ENCODE assay signal across 9 cellular contexts in genomic region chr11:441418-442274, GRCh38. TPM values are rescaled to one million over a fixed set of nuclear protein-coding genes. Genes with fewer than 3 reads are reported as not detected.
DNase-seq lines count a peak whose midpoint lies in the region; ATAC-seq and TF ChIP-seq lines count a peak whose summit lies in the region.
"Had no signal": no experiment of that assay in that cellular context is flagged by ENCODE, and none has a peak within 500 bp of the region (broad histone marks: within the 10 kb centered on the region; RNA-seq: fewer than 3 reads in every experiment).

TSS of gene ANO9 (minus strand) at chr11:442011. CDS start at chr11:441926, 85 bp downstream.

- H3K9me3 ChIP-seq in SU-DHL-6 (ENCODE audit: insufficient read depth, low read length) = no peaks in the 10 kb centered on the region
- H3K9me3 ChIP-seq in body of pancreas = no peaks in the 10 kb centered on the region
- peaks cover 0 to 5% of the 10 kb centered on the region in 2 donors for H3K9me3 ChIP-seq in neuronal stem cell (replicated peaks in 1 of 2; ENCODE audit: control insufficient read depth in 2 of 2, insufficient read depth in 1 of 2, low read depth in 1 of 2, low read length in 2 of 2)
- no peaks in the 10 kb centered on the region for H3K9me3 ChIP-seq in gastrocnemius medialis
- H3K9me3 ChIP-seq: neutrophil had no signal

- H2AFZ ChIP-seq in SU-DHL-6 (ENCODE audit: low read depth, low read length, severe bottlenecking) = peak within 1 kb of the TSS; percentile 14
- H2AFZ ChIP-seq in neuronal stem cell (ENCODE audit: low read length) = peak within 1 kb of the TSS; percentile 80

- H3K9ac ChIP-seq in SU-DHL-6 (ENCODE audit: low read length) (peak within 1 kb of the TSS; percentile 54), neuronal stem cell (ENCODE audit: low read depth, low read length, poor library complexity) (no peak within 1 kb of the TSS)

- peak; percentile 75 to 83 (median 82) for DNase-seq in body of pancreas
- DNase-seq in neuronal stem cell (ENCODE audit: low spot score) = no peak
- DNase-seq in gastrocnemius medialis = no peak

- H3K23ac ChIP-seq in neuronal stem cell (ENCODE audit: low read depth, low read length, poor library complexity) = peak within 1 kb of the TSS; percentile 80

- H3K18ac ChIP-seq in neuronal stem cell (ENCODE audit: low read length) = peak within 1 kb of the TSS; percentile 94

- H3F3A ChIP-seq in SU-DHL-6 (ENCODE audit: insufficient read depth) = peaks cover 8% of the 10 kb centered on the region; the same call in 1 of the 2 replicates

- TF ChIP-seq POLR2A in body of pancreas (IDR thresholded peaks at IDR 0.05) = peak in 2 of 3 donors; percentile 24 to 31
- TF ChIP-seq POLR2A in gastrocnemius medialis (IDR thresholded peaks at IDR 0.05) = no peak

- peak within 1 kb of the TSS; percentile 96 for H2AK5ac ChIP-seq in neuronal stem cell (ENCODE audit: low read depth, low read length)

- H4K8ac ChIP-seq in neuronal stem cell (ENCODE audit: low read depth, low read length) = peak within 1 kb of the TSS; percentile 82

- peak within 1 kb of the TSS; percentile 1 for H4K91ac ChIP-seq in neuronal stem cell (ENCODE audit: low read depth, low read length, poor library complexity)

- in situ Hi-C loops in gastrocnemius medialis (cut with MboI; ENCODE audit: low sequenced_read_pairs in 4 of 4) = no loop called here

- H3K79me2 ChIP-seq in SU-DHL-6 (ENCODE audit: insufficient read depth, low read length) = no peaks in the 10 kb centered on the region

- H3K4ac ChIP-seq in neuronal stem cell (ENCODE audit: low read length) = peak within 1 kb of the TSS; percentile 53

- ATAC-seq in GM18498 (IDR thresholded peaks at IDR 0.05; ENCODE audit: unreplicated experiment) (peak; percentile 65), HG03342 (IDR thresholded peaks at IDR 0.05; ENCODE audit: unreplicated experiment) (peak; percentile 62), body of pancreas (peak; percentile 80), HG02884 (IDR thresholded peaks at IDR 0.05; ENCODE audit: unreplicated experiment) (no peak), HG02571 (IDR thresholded peaks at IDR 0.05; ENCODE audit: unreplicated experiment) (no peak), gastrocnemius medialis (no peak)

- WGBS in body of pancreas, 2 donors = 0 to 11% methylated on average over 2 to 35 of the region's 35 CpGs
- WGBS in neuronal stem cell (ENCODE audit: extremely low coverage in 2 of 2, insufficient read length in 2 of 2, insufficient replicate concordance in 1 of 2), 2 donors = no CpG with 5 or more reads among the region's 35 CpGs

- H3K79me1 ChIP-seq in neuronal stem cell (ENCODE audit: low read depth, low read length) = peaks cover 5% of the 10 kb centered on the region

- intact Hi-C loops in body of pancreas (cut with DNase I) = no loop called here
- intact Hi-C loops in gastrocnemius medialis (cut with DNase I; ENCODE audit: low total_unique reads) = loop anchor here (10.0 kb wide), 1 partner anchor 237 kb away; the partner anchor contains the start of genes BET1L and RIC8A

- H3K4me2 ChIP-seq in SU-DHL-6 (ENCODE audit: low read depth, low read length, poor library complexity, severe bottlenecking) (peak within 1 kb of the TSS; percentile 57), neuronal stem cell (ENCODE audit: insufficient read depth, low read length, poor library complexity, severe bottlenecking) (peak within 1 kb of the TSS; percentile 25)

- H2BK15ac ChIP-seq in neuronal stem cell (ENCODE audit: low read length) = peak within 1 kb of the TSS; percentile 81

- H3K36me3 ChIP-seq in SU-DHL-6 (ENCODE audit: low read length) (no peaks in the 10 kb centered on the region), body of pancreas (replicated peaks in 1 of 2; ENCODE audit: insufficient read depth in 1 of 2, low read depth in 2 of 2) (no peaks in the 10 kb centered on the region), neuronal stem cell (replicated peaks in 1 of 2; ENCODE audit: control insufficient read depth in 2 of 2, insufficient read depth in 2 of 2, low read length in 2 of 2) (no peaks in the 10 kb centered on the region), gastrocnemius medialis (no peaks in the 10 kb centered on the region)
- H3K36me3 ChIP-seq: neutrophil had no signal

- H3K4me1 ChIP-seq in body of pancreas (peaks cover 20% of the 10 kb centered on the region), neuronal stem cell (ENCODE audit: control insufficient read depth in 2 of 2, insufficient read depth in 1 of 2, low read depth in 1 of 2, low read length in 2 of 2) (peaks cover 6 to 12% of the 10 kb centered on the region in 2 donors), gastrocnemius medialis (no peaks in the 10 kb centered on the region)

- no peak within 1 kb of the TSS for H2BK120ac ChIP-seq in neuronal stem cell (ENCODE audit: low read depth, low read length)

- no peaks in the 10 kb centered on the region for H4K20me1 ChIP-seq in SU-DHL-6 (ENCODE audit: low read depth, low read length)

- H2BK5ac ChIP-seq in neuronal stem cell (ENCODE audit: low read length) = peak within 1 kb of the TSS; percentile 71

- H3K27ac ChIP-seq in SU-DHL-6 (ENCODE audit: low read depth, low read length) (no peak within 1 kb of the TSS), body of pancreas (peak within 1 kb of the TSS in 3 of 4 donors; percentile 17 to 32 (median 24)), neuronal stem cell (replicated peaks; ENCODE audit: low read length) (no peak within 1 kb of the TSS), gastrocnemius medialis (no peak within 1 kb of the TSS)
- H3K27ac ChIP-seq: neutrophil had no signal

- no peak for TF ChIP-seq CTCF in SU-DHL-6 (IDR thresholded peaks at IDR 0.05; ENCODE audit: insufficient read depth, low read length, poor library complexity, severe bottlenecking)
- no peak for TF ChIP-seq CTCF in body of pancreas (IDR thresholded peaks at IDR 0.05)
- TF ChIP-seq CTCF in gastrocnemius medialis (IDR thresholded peaks at IDR 0.05 in 4 of 5, conservative IDR thresholded peaks at IDR 0.05 in 1 of 5) = no peak

- H3K27me3 ChIP-seq in SU-DHL-6 (ENCODE audit: low read length) (no peaks in the 10 kb centered on the region), body of pancreas (no peaks in the 10 kb centered on the region), neuronal stem cell (ENCODE audit: control insufficient read depth in 3 of 3, insufficient read depth in 3 of 3, low read depth in 1 of 3, low read length in 3 of 3) (peaks cover 0 to 38% (median 0%) of the 10 kb centered on the region in 3 experiments), gastrocnemius medialis (peaks cover 23 to 38% (median 36%) of the 10 kb centered on the region in 3 donors)

- peak within 1 kb of the TSS; percentile 71 for H3K14ac ChIP-seq in neuronal stem cell (ENCODE audit: low read length)

- no peaks in the 10 kb centered on the region for H3K9me2 ChIP-seq in SU-DHL-6 (replicated peaks; ENCODE audit: insufficient read depth, low read length)

- peak within 1 kb of the TSS; percentile 44 for H3K4me3 ChIP-seq in SU-DHL-6 (ENCODE audit: insufficient read depth, low read length, poor library complexity, severe bottlenecking)
- H3K4me3 ChIP-seq in body of pancreas = peak within 1 kb of the TSS; percentile 9 to 49
- peak within 1 kb of the TSS in 1 of 2 donors; percentile 21 for H3K4me3 ChIP-seq in neuronal stem cell (ENCODE audit: low read length in 2 of 2)
- H3K4me3 ChIP-seq in gastrocnemius medialis = no peak within 1 kb of the TSS

- H2BK12ac ChIP-seq in neuronal stem cell (ENCODE audit: low read length) = peak within 1 kb of the TSS; percentile 24

RNA-seq across cellular contexts. Expression of gene ANO9, which starts in this region (rescaled TPM):
- total RNA-seq in body of pancreas (10 to 100 TPM; 15.6 to 26.4 TPM), gastrocnemius medialis (under 1 TPM in 2 of 4 donors, not detected in 2; 0.23 to 0.41 TPM)
- 2.8 TPM for polyA plus RNA-seq in neuronal stem cell (2013, experiment 1 of 2)
- polyA plus RNA-seq in neuronal stem cell (2013, experiment 2 of 2) = 1.9 TPM

Comparison
In these comparisons a context has a peak if more than half of its experiments do, and no peak if none do; other contexts are left out.
1. RNA of gene ANO9 (total RNA-seq): 15.6 to 26.4 TPM in body of pancreas; 0.23 to 0.41 TPM in gastrocnemius medialis; every median in the first group is over 10 times any median in the second.
2. ATAC-seq: peak in GM18498 (single experiment), HG03342 (single experiment) and body of pancreas (single experiment); none in HG02884 (single experiment), HG02571 (single experiment) and gastrocnemius medialis (0 of 2).
3. H3K27ac ChIP-seq: peak in body of pancreas (3 of 4); none in SU-DHL-6 (single experiment), neuronal stem cell (single experiment) and gastrocnemius medialis (0 of 4).
4. H3K4me3 ChIP-seq: peak in SU-DHL-6 (single experiment) and body of pancreas (2 of 2); none in gastrocnemius medialis (0 of 4).
5. DNase-seq: peak in body of pancreas (4 of 4); none in neuronal stem cell (single experiment) and gastrocnemius medialis (0 of 2).
6. POLR2A ChIP-seq: peak in body of pancreas (2 of 3); none in gastrocnemius medialis (0 of 2).